8 cellular contexts compared by ENCODE assay signal in genomic region chrX:65451663-65452062, GRCh38.
A peak's percentile ranks its signal among the peaks of the same experiment; 100 is the strongest.
DNase-seq lines count a peak whose midpoint lies in the region; ATAC-seq, FAIRE-seq and TF ChIP-seq lines count a peak whose summit lies in the region.

No MANE protein-coding gene starts in this region.

- H3K9me3 Mint-ChIP-seq in MCF 10A (ENCODE audit: unreplicated experiment) (peaks cover 5% of the 10 kb centered on the region), nephron progenitor cell (peaks cover 72% of the 10 kb centered on the region)
- H3K9me3 Mint-ChIP-seq in activated CD8-positive, alpha-beta memory T cell treated with anti-CD3 and anti-CD28 coated beads, Interleukin-2, amount 10 ng/mL, durations not matched to agents 7 days and 5 days (ENCODE audit: low read depth), result no peaks in the 10 kb centered on the region

- H3K4me1 Mint-ChIP-seq in MCF 10A (ENCODE audit: insufficient read depth, unreplicated experiment), result no peaks in the 10 kb centered on the region
- H3K4me1 Mint-ChIP-seq in nephron progenitor cell, result no peaks in the 10 kb centered on the region
- no peaks in the 10 kb centered on the region for H3K4me1 Mint-ChIP-seq in activated CD8-positive, alpha-beta memory T cell treated with anti-CD3 and anti-CD28 coated beads, Interleukin-2, amount 10 ng/mL, durations not matched to agents 7 days and 5 days

- H3K9me3 ChIP-seq in breast epithelium, result peaks cover 3 to 8% of the 10 kb centered on the region in 2 donors

- H3K36me3 Mint-ChIP-seq in MCF 10A (ENCODE audit: insufficient read depth, unreplicated experiment) (no peaks in the 10 kb centered on the region), nephron progenitor cell (ENCODE audit: low read depth) (peaks cover 9% of the 10 kb centered on the region)
- H3K36me3 Mint-ChIP-seq in activated CD8-positive, alpha-beta memory T cell treated with anti-CD3 and anti-CD28 coated beads, Interleukin-2, amount 10 ng/mL, durations not matched to agents 7 days and 5 days, result no peaks in the 10 kb centered on the region

- intact Hi-C loops in MCF 10A (cut with micrococcal nuclease), result no loop called here
- intact Hi-C loops in breast epithelium (cut with DNase I; ENCODE audit: low total_unique reads), result no loop called here

- H3K27ac Mint-ChIP-seq in MCF 10A (ENCODE audit: low read depth, unreplicated experiment) (no peak overlapping the region), nephron progenitor cell (no peak overlapping the region)
- H3K27ac Mint-ChIP-seq in activated CD8-positive, alpha-beta memory T cell treated with anti-CD3 and anti-CD28 coated beads, Interleukin-2, amount 10 ng/mL, durations not matched to agents 7 days and 5 days, result no peak overlapping the region

- DNase-seq in MCF 10A (ENCODE audit: unreplicated experiment) (peak; percentile 44), breast epithelium (ENCODE audit: low spot score in 2 of 2) (no peak), NCI-H1092 (lab: John Stamatoyannopoulos, UW) (peak; percentile 7), bronchial epithelial cell (ENCODE audit: low read depth) (peak; percentile 29), nephron progenitor cell (peak; percentile 10), NCI-H128 (lab: John Stamatoyannopoulos, UW; ENCODE audit: unreplicated experiment) (no peak)
- no peak for DNase-seq in activated CD8-positive, alpha-beta memory T cell treated with anti-CD3 and anti-CD28 coated beads, Interleukin-2, amount 10 ng/mL, durations not matched to agents 7 days and 5 days

- H3K4me3 Mint-ChIP-seq in MCF 10A (ENCODE audit: unreplicated experiment), result no peak overlapping the region
- no peak overlapping the region for H3K4me3 Mint-ChIP-seq in nephron progenitor cell
- H3K4me3 Mint-ChIP-seq in activated CD8-positive, alpha-beta memory T cell treated with anti-CD3 and anti-CD28 coated beads, Interleukin-2, amount 10 ng/mL, durations not matched to agents 7 days and 5 days, result no peak overlapping the region

- CTCF ChIA-PET in MCF 10A (lab: Yijun Ruan, JAX), result interaction anchor here (0.5 to 2.6 kb wide), 29 partner anchors 9 to 1559 kb away, joined by 3 to 15 read pairs (median 3); no protein-coding TSS in a partner anchor
- CTCF ChIA-PET in activated CD8-positive, alpha-beta memory T cell treated with anti-CD3 and anti-CD28 coated beads, Interleukin-2, amount 10 ng/mL, durations not matched to agents 7 days and 5 days (lab: Charles Lee), result interaction anchor here (0.7 to 1.4 kb wide), 3 partner anchors 10 to 552 kb away, joined by 3 to 4 read pairs (median 3); no protein-coding TSS in a partner anchor

- POLR2A ChIA-PET in MCF 10A (lab: Yijun Ruan, JAX), result no interaction called here

- TF ChIP-seq CTCF in MCF 10A (IDR thresholded peaks at IDR 0.05; ENCODE audit: unreplicated experiment), result peak; percentile 36
- no peak for TF ChIP-seq CTCF in breast epithelium (IDR thresholded peaks at IDR 0.05)
- TF ChIP-seq CTCF in bronchial epithelial cell (IDR thresholded peaks at IDR 0.05; ENCODE audit: insufficient read depth, low read length, severe bottlenecking), result peak; percentile 42
- peak; percentile 46 for TF ChIP-seq CTCF in nephron progenitor cell (IDR thresholded peaks at IDR 0.05)

- no peaks in the 10 kb centered on the region for H3K36me3 ChIP-seq in breast epithelium
- no peaks in the 10 kb centered on the region for H3K36me3 ChIP-seq in bronchial epithelial cell (ENCODE audit: control insufficient read depth, insufficient read depth, low read length)

- H3K27me3 Mint-ChIP-seq in MCF 10A (ENCODE audit: insufficient read depth, unreplicated experiment) (no peaks in the 10 kb centered on the region), nephron progenitor cell (ENCODE audit: low read depth, poor library complexity) (no peaks in the 10 kb centered on the region)
- no peaks in the 10 kb centered on the region for H3K27me3 Mint-ChIP-seq in activated CD8-positive, alpha-beta memory T cell treated with anti-CD3 and anti-CD28 coated beads, Interleukin-2, amount 10 ng/mL, durations not matched to agents 7 days and 5 days

- no peak overlapping the region for H3K4me3 ChIP-seq in breast epithelium
- H3K4me3 ChIP-seq in bronchial epithelial cell (ENCODE audit: low read depth, low read length), result no peak overlapping the region

- H3K27ac ChIP-seq in breast epithelium, result no peak overlapping the region

- peak; percentile 63 for ATAC-seq in GM21717 (IDR thresholded peaks at IDR 0.05; ENCODE audit: unreplicated experiment)
- no peak for ATAC-seq in activated CD8-positive, alpha-beta memory T cell treated with anti-CD3 and anti-CD28 coated beads, Interleukin-2, amount 10 ng/mL, durations not matched to agents 7 days and 5 days

- H3K4me1 ChIP-seq in breast epithelium, result no peaks in the 10 kb centered on the region

- H3K27me3 ChIP-seq in breast epithelium (no peaks in the 10 kb centered on the region), bronchial epithelial cell (ENCODE audit: control insufficient read depth, insufficient read depth, low read length) (no peaks in the 10 kb centered on the region)

- BruUV-seq in MCF 10A (replicated peaks; lab: Mats Ljungman, UMichigan), result no TSS peak

- no peak for FAIRE-seq in bronchial epithelial cell (lab: Jason Lieb, UNC)

- no peak for TF ChIP-seq POLR2A in breast epithelium (IDR thresholded peaks at IDR 0.05)

Comparison
In these comparisons a context has a peak if more than half of its experiments do, and no peak if none do; other contexts are left out.
1. DNase-seq: peak in MCF 10A (single experiment), NCI-H1092 (single experiment), bronchial epithelial cell (single experiment) and nephron progenitor cell (single experiment); none in breast epithelium (0 of 2), NCI-H128 (single experiment) and activated CD8-positive, alpha-beta memory T cell treated with anti-CD3 and anti-CD28 coated beads, Interleukin-2, amount 10 ng/mL, durations not matched to agents 7 days and 5 days (single experiment).
2. CTCF ChIP-seq: peak in MCF 10A (single experiment), bronchial epithelial cell (single experiment) and nephron progenitor cell (single experiment); none in breast epithelium (0 of 3).